ENCODE assay signal across 22 cellular contexts in genomic region chr9:133584167-133584558, GRCh38. TPM values are rescaled to one million over a fixed set of nuclear protein-coding genes. Genes with fewer than 3 reads are reported as not detected.
DNase-seq lines count a peak whose midpoint lies in the region; ATAC-seq and TF ChIP-seq lines count a peak whose summit lies in the region.
"Had no signal": no experiment of that assay in that cellular context is flagged by ENCODE, and none has a peak within 500 bp of the region (broad histone marks: within the 10 kb centered on the region; RNA-seq: fewer than 3 reads in every experiment).

No MANE protein-coding gene starts in this region.

- H3K27ac ChIP-seq in H9 (ENCODE audit: insufficient read length, low read depth, low read length) (no peak overlapping the region), SJCRH30 (peak overlapping the region; percentile 97), iPS-20b (ENCODE audit: low read length) (no peak overlapping the region), rectal smooth muscle tissue (ENCODE audit: low read depth, low read length) (peak overlapping the region; percentile 19)
- H3K27ac ChIP-seq: KMS-11 had no signal

- H3K18ac ChIP-seq in H9 (ENCODE audit: insufficient read length, low read depth, low read length), result no peak overlapping the region

- no peak overlapping the region for H2AK5ac ChIP-seq in H9 (ENCODE audit: insufficient read length, low read length)

- H2AFZ ChIP-seq in H9 (ENCODE audit: low read length), result no peak overlapping the region

- no peaks in the 10 kb centered on the region for H3K23me2 ChIP-seq in H9 (ENCODE audit: insufficient read length, low read depth, low read length, poor library complexity, severe bottlenecking)

- H3K27me3 ChIP-seq in H9 (ENCODE audit: insufficient read depth, low read length) (no peaks in the 10 kb centered on the region), SJCRH30 (no peaks in the 10 kb centered on the region), iPS-20b (ENCODE audit: insufficient read depth, low read length) (no peaks in the 10 kb centered on the region; the same call in 1 of the 2 replicates), rectal smooth muscle tissue (ENCODE audit: control insufficient read depth, insufficient read depth, low read length) (no peaks in the 10 kb centered on the region)
- H3K27me3 ChIP-seq: BE2C had no signal

- no peak overlapping the region for H4K5ac ChIP-seq in H9 (ENCODE audit: insufficient read length, low read depth, low read length)

- TF ChIP-seq CTCF in H9 (conservative IDR thresholded peaks at IDR 0.05), result no peak

- H3K56ac ChIP-seq in H9 (ENCODE audit: insufficient read length, low read depth, low read length), result no peak overlapping the region

- H3K4me3 ChIP-seq in SJCRH30 (no peak overlapping the region), iPS-20b (ENCODE audit: low read length) (no peak overlapping the region; the same call in 1 of the 2 replicates), rectal smooth muscle tissue (ENCODE audit: low read length) (no peak overlapping the region)

- no peak overlapping the region for H2BK15ac ChIP-seq in H9 (ENCODE audit: low read depth, low read length)

- no peak for ATAC-seq in SK-N-SH treated with all-trans-retinoic acid at 6 μM for 48 hours
- no peak for ATAC-seq in GM19328 (IDR thresholded peaks at IDR 0.05; ENCODE audit: unreplicated experiment)
- ATAC-seq: stimulated activated effector memory CD8-positive, alpha-beta T cell treated with anti-CD3 and anti-CD28 coated beads, Interleukin-12 subunit alpha, Interleukin-12 subunit beta, amount 100 ng/mL, for 72 hours had no signal

- no peak overlapping the region for H2BK12ac ChIP-seq in H9 (ENCODE audit: insufficient read length, low read depth, low read length)

- H2BK20ac ChIP-seq in H9 (ENCODE audit: low read depth, low read length, poor library complexity, severe bottlenecking), result no peak overlapping the region

- no peak overlapping the region for H3K9ac ChIP-seq in H9 (ENCODE audit: extremely low read depth, insufficient read length, low read length)
- peak overlapping the region; percentile 10; the same call in 1 of the 2 replicates for H3K9ac ChIP-seq in iPS-20b (ENCODE audit: low read depth, low read length)
- no peak overlapping the region for H3K9ac ChIP-seq in rectal smooth muscle tissue (ENCODE audit: low read length)
- H3K9ac ChIP-seq: KMS-11 had no signal

- H3K79me1 ChIP-seq in H9 (ENCODE audit: insufficient read depth, low read depth, low read length, poor library complexity, severe bottlenecking), result no peaks in the 10 kb centered on the region

- no peak overlapping the region for H3K4ac ChIP-seq in H9 (ENCODE audit: low read depth, low read length)

- H3K27me3 Mint-ChIP-seq in H9 (ENCODE audit: low read depth), result peaks cover 6% of the 10 kb centered on the region

- DNase-seq in H9 (no peak), SJCRH30 (no peak), 8988T (no peak)
- DNase-seq: activated CD4-positive, alpha-beta T cell treated with anti-CD3 and anti-CD28 coated beads, Interleukin-2, amount 50 U/mL, for 4 hours; activated naive CD4-positive, alpha-beta T cell treated with Interleukin-2 at 50 U/mL for 16 hours; aorta; hippocampal formation; kidney; occipital lobe; OCI-M1; SIG-M5; T-helper 2 cell; WERI-Rb-1 had no signal

- no peak overlapping the region for H3K4me2 ChIP-seq in H9 (ENCODE audit: insufficient read depth, insufficient read length, low read length)
- H3K4me2 ChIP-seq: KMS-11 had no signal

- H3K23ac ChIP-seq in H9 (ENCODE audit: insufficient read length, low read depth, low read length), result no peak overlapping the region

- H4K91ac ChIP-seq in H9 (ENCODE audit: insufficient read length, low read depth, low read length), result no peak overlapping the region

- H3K27ac Mint-ChIP-seq in H9, result peak overlapping the region; percentile 39 to 76 (median 74); a peak in 5 of 7 replicates
- H3K27ac Mint-ChIP-seq: stimulated activated effector memory CD8-positive, alpha-beta T cell treated with anti-CD3 and anti-CD28 coated beads, Interleukin-12 subunit alpha, Interleukin-12 subunit beta, amount 100 ng/mL, for 72 hours had no signal

- H3K9me3 ChIP-seq in H9 (ENCODE audit: control insufficient read depth, low read depth, low read length) (no peaks in the 10 kb centered on the region), SJCRH30 (replicated peaks) (no peaks in the 10 kb centered on the region), iPS-20b (ENCODE audit: insufficient read depth, low read depth, low read length) (peaks cover 4% of the 10 kb centered on the region; the same call in 1 of the 2 replicates)
- H3K9me3 ChIP-seq: BE2C had no signal

- H3K36me3 ChIP-seq in SJCRH30 (no peaks in the 10 kb centered on the region), iPS-20b (ENCODE audit: insufficient read depth, low read depth, low read length) (no peaks in the 10 kb centered on the region), rectal smooth muscle tissue (ENCODE audit: control insufficient read depth, insufficient read depth, low read length) (no peaks in the 10 kb centered on the region)
- H3K36me3 ChIP-seq: WERI-Rb-1 had no signal

- peaks cover 0 to 2% (median 2%) of the 10 kb centered on the region in 3 experiments; a peak in 2 of 7 replicates for H3K36me3 Mint-ChIP-seq in H9 (ENCODE audit: insufficient read depth in 1 of 3, low read depth in 3 of 3)

- H3T11ph ChIP-seq in H9 (ENCODE audit: low read length), result no peak overlapping the region

- H4K8ac ChIP-seq in H9 (replicated peaks; ENCODE audit: insufficient read length, low read depth, low read length), result no peak overlapping the region

- whole genome bisulfite sequencing in H9 (ENCODE audit: extremely low coverage, insufficient read length, low lambda C conversion rate), result no CpG with 5 or more reads among the region's 5 CpGs

- no peak overlapping the region for H2BK5ac ChIP-seq in H9 (ENCODE audit: insufficient read length, low read length)

- no peak overlapping the region for H3K14ac ChIP-seq in H9 (ENCODE audit: insufficient read depth, low read length)

- H4K20me1 ChIP-seq in H9 (ENCODE audit: control insufficient read depth, insufficient read depth, insufficient read length), result no peaks in the 10 kb centered on the region

- no peak overlapping the region for H2BK120ac ChIP-seq in H9 (ENCODE audit: low read depth, low read length, poor library complexity, severe bottlenecking)

- H3K4me3 Mint-ChIP-seq in H9, result peak overlapping the region in 1 of 2 experiments; percentile 68; a peak in 2 of 5 replicates
- H3K4me3 Mint-ChIP-seq: stimulated activated effector memory CD8-positive, alpha-beta T cell treated with anti-CD3 and anti-CD28 coated beads, Interleukin-12 subunit alpha, Interleukin-12 subunit beta, amount 100 ng/mL, for 72 hours had no signal

- peaks cover 41 to 54% of the 10 kb centered on the region in 2 experiments for H3K4me1 Mint-ChIP-seq in H9
- H3K4me1 Mint-ChIP-seq: stimulated activated effector memory CD8-positive, alpha-beta T cell treated with anti-CD3 and anti-CD28 coated beads, Interleukin-12 subunit alpha, Interleukin-12 subunit beta, amount 100 ng/mL, for 72 hours had no signal

- no peaks in the 10 kb centered on the region for H3K79me2 ChIP-seq in H9 (ENCODE audit: insufficient read depth, low read length)

- no peaks in the 10 kb centered on the region; the same call in 1 of the 2 replicates for H3K4me1 ChIP-seq in H9 (ENCODE audit: insufficient read depth, low read length)
- peaks cover 49% of the 10 kb centered on the region for H3K4me1 ChIP-seq in SJCRH30
- peaks cover 19% of the 10 kb centered on the region; the same call in 1 of the 2 replicates for H3K4me1 ChIP-seq in iPS-20b (ENCODE audit: insufficient read depth, low read length)
- peaks cover 9% of the 10 kb centered on the region for H3K4me1 ChIP-seq in rectal smooth muscle tissue (ENCODE audit: control insufficient read depth, insufficient read depth, low read length)

- H3K9me3 Mint-ChIP-seq in H9, result peaks cover 3 to 4% of the 10 kb centered on the region in 2 experiments

TF ChIP-seq in SK-N-SH treated with all-trans-retinoic acid at 6 μM for 48 hours, 23 proteins besides CTCF, POLR2A, EP300 and RAD21:
- no peak for TF ChIP-seq BACH2 (CRISPR knock-in tag; IDR thresholded peaks at IDR 0.05; ENCODE audit: borderline replicate concordance)
- no peak for TF ChIP-seq GLIS3 (CRISPR knock-in tag; IDR thresholded peaks at IDR 0.05)
- TF ChIP-seq SNAI2 (CRISPR knock-in tag; IDR thresholded peaks at IDR 0.05), result no peak
- TF ChIP-seq ZFP3 (CRISPR knock-in tag; IDR thresholded peaks at IDR 0.05), result no peak
- no peak for TF ChIP-seq POU6F1 (CRISPR knock-in tag; IDR thresholded peaks at IDR 0.05; ENCODE audit: borderline replicate concordance, low read depth)
- no peak for TF ChIP-seq CSDC2 (CRISPR knock-in tag; IDR thresholded peaks at IDR 0.05)
- TF ChIP-seq ESRRG (CRISPR knock-in tag; IDR thresholded peaks at IDR 0.05), result no peak
- no peak for TF ChIP-seq ZNF565 (CRISPR knock-in tag; conservative IDR thresholded peaks at IDR 0.05; ENCODE audit: low read depth)
- TF ChIP-seq ARNTL (CRISPR knock-in tag; IDR thresholded peaks at IDR 0.05; ENCODE audit: borderline replicate concordance, low read depth), result no peak
- TF ChIP-seq TCF4 (CRISPR knock-in tag; IDR thresholded peaks at IDR 0.05; ENCODE audit: borderline replicate concordance), result no peak
- no peak for TF ChIP-seq ZC3H10 (CRISPR knock-in tag; IDR thresholded peaks at IDR 0.05)
- no peak for TF ChIP-seq ZFP30 (CRISPR knock-in tag; IDR thresholded peaks at IDR 0.05)
- no peak for TF ChIP-seq TOX (CRISPR knock-in tag; IDR thresholded peaks at IDR 0.05; ENCODE audit: borderline replicate concordance)
- no peak for TF ChIP-seq ISL1 (CRISPR knock-in tag; IDR thresholded peaks at IDR 0.05)
- TF ChIP-seq ZNF8 (CRISPR knock-in tag; IDR thresholded peaks at IDR 0.05), result no peak

RNA-seq across cellular contexts. Expression of gene FAM163B, which starts 25.0 kb away (rescaled TPM):
- total RNA-seq in H9 (2021), result 0.39 and 0.64 TPM in 2 replicates
- total RNA-seq in SJCRH30 (2014; rRNA removed; shearing (Covaris generic)), result 2.5 and 3.4 TPM in 2 replicates
- total RNA-seq: aorta, chondrocyte, mononuclear cell had no signal

RNA-seq across cellular contexts. Expression of gene ADAMTSL2, which starts 49.7 kb away (rescaled TPM):
- 0.61 and 0.86 TPM in 2 replicates for total RNA-seq in H9 (2021)
- total RNA-seq in SJCRH30 (2014; rRNA removed; shearing (Covaris generic)), result 3.3 and 3.5 TPM in 2 replicates

RNA-seq across cellular contexts. Expression of gene DBH, which starts 52.0 kb away (rescaled TPM):
- total RNA-seq in H9 (2021), result not detected in 2 replicates
- total RNA-seq in SJCRH30 (2014; rRNA removed; shearing (Covaris generic)), result 2.2 and 2.5 TPM in 2 replicates
- total RNA-seq: aorta, chondrocyte, kidney, occipital lobe had no signal

RNA-seq across cellular contexts. Expression of gene MYMK, which starts 59.4 kb away (rescaled TPM):
- total RNA-seq in H9 (2021), result not detected in 2 replicates
- 1.1 and 2.0 TPM in 2 replicates for total RNA-seq in SJCRH30 (2014; rRNA removed; shearing (Covaris generic))
- total RNA-seq: aorta, chondrocyte, kidney, mononuclear cell, occipital lobe had no signal

Comparison
In these comparisons a context has a peak if more than half of its experiments do, and no peak if none do; other contexts are left out.
1. H3K27ac ChIP-seq: peak in SJCRH30 (single experiment) and rectal smooth muscle tissue (single experiment); none in H9 (single experiment) and iPS-20b (single experiment).